In genomic region chr12:48220701-48221100, GRCh38 we compare ENCODE assay signal across 11 cellular contexts. TPM values are rescaled to one million over a fixed set of nuclear protein-coding genes. Genes with fewer than 3 reads are reported as not detected.
"Had no signal": no experiment of that assay in that cellular context is flagged by ENCODE, and none has a peak within 500 bp of the region (broad histone marks: within the 10 kb centered on the region; RNA-seq: fewer than 3 reads in every experiment).

No MANE protein-coding gene starts in this region.

- H3K4me1 Mint-ChIP-seq: GM23338, H9 had no signal

- ATAC-seq: GM23338, HCT116 had no signal

- H3K9me3 Mint-ChIP-seq: GM23338, HFFc6 had no signal

- DNase-seq: GM23248, GOT3, H7, H9, HCEC 1CT, HFFc6 had no signal

- FAIRE-seq: H1, H54 had no signal

- H3K4me3 Mint-ChIP-seq: GM23338, H9, HFFc6 had no signal

RNA-seq across cellular contexts. Expression of gene OR10AD1, which starts 17.6 kb away (rescaled TPM):
- total RNA-seq: GM23248, GM23338, H1, H4, H7, H9, HFFc6 had no signal
